21 cellular contexts compared by ENCODE assay signal in the genomic region with DNA sequence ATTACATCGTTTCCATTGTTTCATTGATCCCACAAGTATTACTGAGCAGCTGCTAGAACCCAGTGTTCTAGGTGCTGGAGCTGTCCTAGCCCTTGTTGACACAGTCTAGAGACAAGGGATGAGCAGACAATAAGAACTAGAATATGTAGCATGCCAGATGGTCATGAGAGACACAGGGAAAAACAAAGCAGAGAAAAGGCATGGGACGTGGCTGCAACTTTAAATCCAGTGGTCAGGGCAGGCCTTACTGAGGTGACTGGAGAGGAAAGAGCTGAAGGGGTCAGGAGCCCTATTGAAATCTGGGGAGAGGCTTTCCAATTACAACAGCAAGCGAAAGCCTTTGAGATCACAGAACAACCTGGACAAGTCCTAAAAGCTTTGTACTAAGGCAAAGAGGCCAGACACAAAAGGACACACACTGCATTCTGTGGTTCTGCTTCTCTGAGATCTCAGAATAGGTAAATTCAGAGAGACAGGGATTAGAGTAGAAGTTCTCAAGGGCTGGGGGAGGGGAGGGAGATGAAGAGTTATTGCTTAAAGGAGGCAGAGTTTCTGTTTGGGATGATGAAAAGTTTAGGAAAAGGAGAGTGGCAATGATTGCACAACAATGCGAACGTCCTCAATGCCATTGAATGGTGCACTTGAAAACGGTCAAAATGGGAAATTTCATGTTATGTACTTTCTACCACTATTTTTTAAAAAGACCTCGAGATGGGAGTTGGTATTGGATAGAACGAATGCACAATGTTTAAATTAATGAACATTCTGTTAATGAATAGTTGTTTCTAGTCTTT.
"Had no signal": no experiment of that assay in that cellular context is flagged by ENCODE, and none has a peak within 500 bp of the region (broad histone marks: within the 10 kb centered on the region; RNA-seq: fewer than 3 reads in every experiment).

No MANE protein-coding gene starts in this region.

- H3K9me3 ChIP-seq: gastrocnemius medialis, neutrophil, vagina had no signal

- FAIRE-seq: TTC549 had no signal

- H3K4me3 ChIP-seq: gastrocnemius medialis, heart left ventricle, lower lobe of right lung, tibial artery, vagina had no signal

- ATAC-seq: effector memory CD8-positive, alpha-beta T cell; gastrocnemius medialis; heart left ventricle; left cardiac atrium; lower lobe of right lung; WTC11 had no signal

- DNase-seq: activated CD4-positive, alpha-beta T cell treated with anti-CD3 and anti-CD28 coated beads for 48 hours; activated naive CD4-positive, alpha-beta T cell; activated T-cell treated with anti-CD3 and anti-CD28 coated beads for 4 hours; anterior cingulate cortex; cerebellar nuclear complex; effector memory CD8-positive, alpha-beta T cell; gastrocnemius medialis; heart left ventricle; left cardiac atrium; lower lobe of right lung; naive B cell; posterior cingulate gyrus; retina; stimulated activated CD4-positive, alpha-beta T cell treated with anti-CD3 and anti-CD28 coated beads, Interleukin-4, amount 100 ng/mL, for 24 hours; stimulated activated naive CD4-positive, alpha-beta T cell; tibial artery had no signal

- H3K36me3 ChIP-seq: gastrocnemius medialis, heart left ventricle, lower lobe of right lung, neutrophil, tibial artery, vagina had no signal

- H3K27me3 ChIP-seq: gastrocnemius medialis, heart left ventricle, vagina had no signal

- H3K27ac ChIP-seq: epithelial cell of prostate, gastrocnemius medialis, heart left ventricle, lower lobe of right lung, neutrophil, tibial artery, vagina had no signal
